In the genomic region with DNA sequence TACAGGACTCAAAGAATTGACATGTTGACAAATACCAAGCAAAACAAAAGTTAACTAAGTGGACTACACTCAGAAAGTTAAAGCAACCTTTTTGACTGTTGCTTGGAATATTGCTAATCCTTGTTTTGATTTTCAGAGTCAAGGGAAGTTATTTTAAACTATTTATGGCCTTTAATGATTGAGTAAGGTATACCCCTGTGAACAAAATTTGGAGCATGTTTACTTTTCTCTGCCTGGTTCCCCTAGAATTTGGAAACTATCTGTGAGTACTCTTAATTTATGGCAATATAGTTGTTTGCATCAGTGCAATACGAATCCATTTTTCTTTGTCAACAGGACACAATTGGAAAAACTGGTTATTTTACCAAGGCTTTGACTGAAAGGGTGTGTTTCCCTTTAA, we compare ENCODE assay signal across 12 cellular contexts. TPM values are rescaled to one million over a fixed set of nuclear protein-coding genes. Genes with fewer than 3 reads are reported as not detected.
"Had no signal": no experiment of that assay in that cellular context is flagged by ENCODE, and none has a peak within 500 bp of the region (broad histone marks: within the 10 kb centered on the region; RNA-seq: fewer than 3 reads in every experiment).

No MANE protein-coding gene starts in this region.

RNA-seq across cellular contexts. Expression of gene ZCCHC13, which starts 45.9 kb away (rescaled TPM):
- total RNA-seq: OCI-LY7, PC-3, PC-9, Peyer's patch, Right ventricle myocardium inferior, Right ventricle myocardium superior, RPMI7951, SJCRH30, SJSA1, SK-MEL-5, T-cell had no signal
- polyA plus RNA-seq: SK-N-SH had no signal
